18 cellular contexts compared by ENCODE assay signal in the genomic region with DNA sequence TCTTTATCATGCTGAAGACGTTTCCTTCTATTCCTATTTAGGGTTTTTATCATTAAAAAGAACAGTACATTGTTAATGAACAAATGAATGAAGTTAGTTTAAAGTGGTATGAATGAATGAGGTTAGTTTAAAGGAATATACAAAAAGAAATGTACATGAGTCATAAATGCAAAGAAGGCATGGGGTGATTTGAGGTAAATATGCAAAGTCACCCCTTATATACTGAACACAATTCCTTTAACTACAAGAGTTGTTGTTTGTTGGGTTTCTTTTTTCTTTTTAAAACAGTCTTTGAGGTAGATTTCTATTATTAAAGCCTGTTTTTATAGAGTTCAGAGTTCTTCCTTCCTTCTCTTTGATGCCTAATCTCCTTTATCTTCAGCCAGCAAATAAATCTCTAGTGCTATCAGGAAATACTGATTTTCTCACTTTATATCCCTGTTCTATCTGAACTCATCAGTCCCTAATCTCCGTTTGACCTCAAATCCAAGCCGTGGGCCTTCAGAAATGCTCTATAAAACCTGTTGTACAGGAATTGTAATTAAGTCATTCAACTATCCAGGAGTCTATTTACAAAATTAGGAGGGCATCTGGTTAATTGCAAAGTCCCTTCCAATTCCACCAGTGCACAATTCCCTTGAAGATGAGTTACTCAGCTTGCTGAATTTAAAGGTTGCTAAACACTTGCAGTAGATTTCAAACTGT. TPM values are rescaled to one million over a fixed set of nuclear protein-coding genes. Genes with fewer than 3 reads are reported as not detected.
A peak's percentile ranks its signal among the peaks of the same experiment; 100 is the strongest.
DNase-seq lines count a peak whose midpoint lies in the region; ATAC-seq and TF ChIP-seq lines count a peak whose summit lies in the region.
"Had no signal": no experiment of that assay in that cellular context is flagged by ENCODE, and none has a peak within 500 bp of the region (broad histone marks: within the 10 kb centered on the region; RNA-seq: fewer than 3 reads in every experiment).

No MANE protein-coding gene starts in this region.

- no peaks in the 10 kb centered on the region for H4K20me1 ChIP-seq in HCT116 (ENCODE audit: insufficient read depth)

- no peaks in the 10 kb centered on the region for H3K36me3 ChIP-seq in HCT116 (ENCODE audit: control insufficient read depth in 1 of 2, insufficient read depth in 2 of 2, low read length in 2 of 2)
- H3K36me3 ChIP-seq in Panc1 (ENCODE audit: control insufficient read depth, insufficient read depth, low read length) = no peaks in the 10 kb centered on the region
- H3K36me3 ChIP-seq in esophagus muscularis mucosa = no peaks in the 10 kb centered on the region
- H3K36me3 ChIP-seq: SJCRH30 had no signal

- no peak for TF ChIP-seq RAD21 in HCT116 (IDR thresholded peaks at IDR 0.05; ENCODE audit: low read depth)

- ATAC-seq in HCT116 (no peak), Panc1 (no peak), HG03175 (IDR thresholded peaks at IDR 0.05; ENCODE audit: unreplicated experiment) (no peak), HG03442 (IDR thresholded peaks at IDR 0.05; ENCODE audit: unreplicated experiment) (no peak)
- ATAC-seq in effector memory CD8-positive, alpha-beta T cell (replicated peaks) = no peak
- ATAC-seq: CD8-positive, alpha-beta T cell had no signal

- H3K27me3 ChIP-seq in HCT116 (ENCODE audit: insufficient read depth, low read length) (no peaks in the 10 kb centered on the region), Panc1 (ENCODE audit: control insufficient read depth, insufficient read depth, low read length) (no peaks in the 10 kb centered on the region), esophagus muscularis mucosa (no peaks in the 10 kb centered on the region)

- DNase-seq in HCT116 (ENCODE audit: low read depth, low spot score) (no peak), Panc1 (ENCODE audit: low read depth, low spot score) (no peak), esophagus muscularis mucosa (ENCODE audit: extremely low spot score) (peak; percentile 66), mesothelial cell of epicardium (ENCODE audit: low spot score in 2 of 2, unreplicated experiment in 2 of 2) (no peak), chondrocyte (ENCODE audit: low spot score) (no peak)
- DNase-seq in effector memory CD8-positive, alpha-beta T cell = no peak
- DNase-seq: CD8-positive, alpha-beta T cell; DMS79 treated with DMSO at 0.1 percent for 48 hours; Kasumi-1; NCI-H1417; NCI-H187 treated with DMSO at 0.1 percent for 48 hours; NCI-H2171; NCI-H446 treated with DMSO at 0.1 percent for 48 hours; NCI-H748 treated with DMSO at 0.1 percent for 48 hours; SJCRH30; SW 1271 had no signal

- POLR2A ChIA-PET in HCT116 (lab: Charles Lee) = no interaction called here
- POLR2A ChIA-PET in Panc1 (lab: Charles Lee) = no interaction called here

- BruUV-seq in HCT116 (replicated peaks; lab: Mats Ljungman, UMichigan) (no TSS peak), Panc1 (replicated peaks; lab: Mats Ljungman, UMichigan) (no TSS peak)

- no peak overlapping the region for H3K4me3 ChIP-seq in HCT116 (replicated peaks in 1 of 2; ENCODE audit: low read depth in 1 of 2, low read length in 2 of 2)
- no peak overlapping the region for H3K4me3 ChIP-seq in Panc1 (ENCODE audit: low read depth in 2 of 2, low read length in 2 of 2)
- no peak overlapping the region for H3K4me3 ChIP-seq in esophagus muscularis mucosa
- H3K4me3 ChIP-seq: SJCRH30 had no signal

- intact Hi-C loops in HCT116 (cut with micrococcal nuclease) (no loop called here), Panc1 (cut with micrococcal nuclease; ENCODE audit: unreplicated experiment) (no loop called here), esophagus muscularis mucosa (cut with DNase I) (no loop called here)

- WGBS in esophagus muscularis mucosa = 69% methylated on average over 3 of the region's 3 CpGs

- H3K4me3 Mint-ChIP-seq in mesothelial cell of epicardium = no peak overlapping the region
- no peak overlapping the region for H3K4me3 Mint-ChIP-seq in effector memory CD8-positive, alpha-beta T cell
- H3K4me3 Mint-ChIP-seq in chondrocyte (ENCODE audit: unreplicated experiment) = no peak overlapping the region
- H3K4me3 Mint-ChIP-seq: CD8-positive, alpha-beta T cell had no signal

- H3K36me3 Mint-ChIP-seq in mesothelial cell of epicardium = no peaks in the 10 kb centered on the region
- peaks cover 7% of the 10 kb centered on the region for H3K36me3 Mint-ChIP-seq in effector memory CD8-positive, alpha-beta T cell (ENCODE audit: insufficient read depth)
- no peaks in the 10 kb centered on the region for H3K36me3 Mint-ChIP-seq in chondrocyte (ENCODE audit: low read depth)
- H3K36me3 Mint-ChIP-seq: CD8-positive, alpha-beta T cell had no signal

- H3K9me2 ChIP-seq in HCT116 (ENCODE audit: insufficient read depth) = no peaks in the 10 kb centered on the region

- H3K27ac ChIP-seq in HCT116 (ENCODE audit: low read depth, low read length) = no peak overlapping the region
- peak overlapping the region; percentile 44; the same call in 1 of the 2 replicates for H3K27ac ChIP-seq in Panc1 (ENCODE audit: low read length)
- no peak overlapping the region for H3K27ac ChIP-seq in esophagus muscularis mucosa (replicated peaks in 1 of 4)
- H3K27ac ChIP-seq: SJCRH30 had no signal

- TF ChIP-seq EP300 in esophagus muscularis mucosa (IDR thresholded peaks at IDR 0.05) = no peak

- H3K4me1 Mint-ChIP-seq in mesothelial cell of epicardium (peaks cover 9% of the 10 kb centered on the region), chondrocyte (ENCODE audit: low read depth) (peaks cover 12% of the 10 kb centered on the region)
- no peaks in the 10 kb centered on the region for H3K4me1 Mint-ChIP-seq in effector memory CD8-positive, alpha-beta T cell (ENCODE audit: low read depth in 2 of 2)

- H3K9me3 Mint-ChIP-seq in mesothelial cell of epicardium (peaks cover 11% of the 10 kb centered on the region), chondrocyte (ENCODE audit: low read depth) (peaks cover 4% of the 10 kb centered on the region)
- no peaks in the 10 kb centered on the region for H3K9me3 Mint-ChIP-seq in effector memory CD8-positive, alpha-beta T cell
- H3K9me3 Mint-ChIP-seq: CD8-positive, alpha-beta T cell had no signal

- TF ChIP-seq CTCF in HCT116 (IDR thresholded peaks at IDR 0.05 in 2 of 3, conservative IDR thresholded peaks at IDR 0.05 in 1 of 3; ENCODE audit: borderline replicate concordance in 1 of 3, insufficient read depth in 1 of 3, low read depth in 2 of 3, low read length in 2 of 3) (no peak), Panc1 (IDR thresholded peaks at IDR 0.05) (no peak), esophagus muscularis mucosa (IDR thresholded peaks at IDR 0.05) (no peak), mesothelial cell of epicardium (IDR thresholded peaks at IDR 0.05; ENCODE audit: unreplicated experiment) (no peak), chondrocyte (IDR thresholded peaks at IDR 0.05) (no peak)

- H3K27ac Mint-ChIP-seq in mesothelial cell of epicardium (peak overlapping the region; percentile 47), chondrocyte (ENCODE audit: unreplicated experiment) (no peak overlapping the region)
- H3K27ac Mint-ChIP-seq in effector memory CD8-positive, alpha-beta T cell = no peak overlapping the region
- H3K27ac Mint-ChIP-seq: CD8-positive, alpha-beta T cell had no signal

- no peak overlapping the region for H3K4me2 ChIP-seq in HCT116 (ENCODE audit: low read length)

- H3K4me1 ChIP-seq in HCT116 (ENCODE audit: control insufficient read depth in 1 of 2, insufficient read depth in 2 of 2, low read length in 2 of 2) = peaks cover 0 to 9% of the 10 kb centered on the region in 2 experiments; a peak in 1 of 4 replicates
- H3K4me1 ChIP-seq in Panc1 (ENCODE audit: control insufficient read depth, insufficient read depth, low read length) = no peaks in the 10 kb centered on the region; the same call in 1 of the 2 replicates
- no peaks in the 10 kb centered on the region for H3K4me1 ChIP-seq in esophagus muscularis mucosa
- H3K4me1 ChIP-seq: SJCRH30 had no signal

- RAD21 ChIA-PET in HCT116 (lab: Charles Lee; ENCODE audit: low non-redundant PET in 1 of 2, low total read pairs in 2 of 2, uncharacterized antibody in 2 of 2, unreplicated experiment in 2 of 2) = no interaction called here

- in situ Hi-C loops in Panc1 (cut with HindIII; ENCODE audit: low pct_unique_long_range_greater_than_20kb, low sequenced_read_pairs) = no loop called here

- TF ChIP-seq POLR2A in HCT116 (IDR thresholded peaks at IDR 0.05; ENCODE audit: borderline replicate concordance, extremely low read depth, insufficient read depth, insufficient read length) = no peak
- no peak for TF ChIP-seq POLR2A in esophagus muscularis mucosa (IDR thresholded peaks at IDR 0.05; ENCODE audit: low read depth)

- no peaks in the 10 kb centered on the region for H3K79me2 ChIP-seq in HCT116 (ENCODE audit: insufficient read depth, low read length)

- CTCF ChIA-PET in HCT116 (lab: Charles Lee) (no interaction called here), Panc1 (lab: Charles Lee) (no interaction called here)

- H3K9me3 ChIP-seq in HCT116 (ENCODE audit: control insufficient read depth in 1 of 2, insufficient read depth in 1 of 2, low read depth in 1 of 2, low read length in 2 of 2) = no peaks in the 10 kb centered on the region
- no peaks in the 10 kb centered on the region for H3K9me3 ChIP-seq in Panc1 (ENCODE audit: control insufficient read depth, insufficient read depth, low read depth, low read length)
- H3K9me3 ChIP-seq in esophagus muscularis mucosa = no peaks in the 10 kb centered on the region
- H3K9me3 ChIP-seq: SJCRH30 had no signal

- H3K9ac ChIP-seq in HCT116 (ENCODE audit: low read length) = no peak overlapping the region

- no peaks in the 10 kb centered on the region for H3K27me3 Mint-ChIP-seq in mesothelial cell of epicardium (ENCODE audit: low read depth)
- no peaks in the 10 kb centered on the region for H3K27me3 Mint-ChIP-seq in effector memory CD8-positive, alpha-beta T cell
- H3K27me3 Mint-ChIP-seq in chondrocyte (ENCODE audit: low read depth) = no peaks in the 10 kb centered on the region

- H2AFZ ChIP-seq in HCT116 (ENCODE audit: low read depth, low read length, poor library complexity, severe bottlenecking) = peak overlapping the region; percentile 81

TF ChIP-seq in HCT116, 20 proteins besides CTCF, POLR2A, EP300 and RAD21:
- TF ChIP-seq ZFX (IDR thresholded peaks at IDR 0.05) (no peak), ELF1 (IDR thresholded peaks at IDR 0.05; ENCODE audit: borderline replicate concordance, low read depth) (no peak), SIN3A (IDR thresholded peaks at IDR 0.05; ENCODE audit: low read depth) (no peak), ZNF274 (IDR thresholded peaks at IDR 0.05; ENCODE audit: low read depth, low read length) (no peak), JUND (IDR thresholded peaks at IDR 0.05) (no peak), EZH2phosphoT487 (IDR thresholded peaks at IDR 0.05; ENCODE audit: borderline replicate concordance) (no peak)

RNA-seq across cellular contexts. Expression of a gene that starts 31.6 kb away (rescaled TPM):
- 0.44 TPM for total RNA-seq in HCT116 (2021; ENCODE audit: unreplicated experiment)
- polyA plus RNA-seq in HCT116 (2012) = 0.47 and 0.56 TPM in 2 replicates
- 63.3 TPM for total RNA-seq in Panc1 (2021; ENCODE audit: unreplicated experiment)
- 15.7 TPM for polyA plus RNA-seq in Panc1 (2012; ENCODE audit: insufficient read length)
- 1 to 10 TPM in 3 of 4 donors, under 1 TPM in 1; 0.83 to 5.2 (median 2.7) TPM for total RNA-seq in esophagus muscularis mucosa
- total RNA-seq in mesothelial cell of epicardium = 0.82 to 0.92 TPM (median 0.86 TPM) in 3 replicates
- 0.08 to 0.40 TPM (median 0.24 TPM) in 3 replicates for total RNA-seq in chondrocyte

Comparison
In these comparisons a context has a peak if more than half of its experiments do, and no peak if none do; other contexts are left out.
1. RNA of a gene that starts 31.6 kb away (total RNA-seq): 63.3 TPM in Panc1 (single experiment); 0.83 to 5.2 TPM in esophagus muscularis mucosa, 0.82 to 0.92 TPM in mesothelial cell of epicardium, 0.44 TPM in HCT116 (single experiment) and 0.08 to 0.40 TPM in chondrocyte; every median in the first group is over 10 times any median in the second.